In genomic region chr10:119206603-119207366, GRCh38 we compare ENCODE assay signal across 8 cellular contexts. TPM values are rescaled to one million over a fixed set of nuclear protein-coding genes. Genes with fewer than 3 reads are reported as not detected.
DNase-seq lines count a peak whose midpoint lies in the region; ATAC-seq and TF ChIP-seq lines count a peak whose summit lies in the region.

No MANE protein-coding gene starts in this region.

- H3K36me3 ChIP-seq in adipocyte (ENCODE audit: control insufficient read depth, insufficient read depth, low read length, severe bottlenecking), result no peaks in the 10 kb centered on the region
- peaks cover 0 to 5% (median 0%) of the 10 kb centered on the region in 9 donors for H3K36me3 ChIP-seq in heart right ventricle
- H3K36me3 ChIP-seq in upper lobe of left lung, result no peaks in the 10 kb centered on the region

- peaks cover 43% of the 10 kb centered on the region for H3K4me1 ChIP-seq in adipocyte (ENCODE audit: control insufficient read depth, insufficient read depth, low read length)
- peaks cover 3 to 60% (median 47%) of the 10 kb centered on the region in 9 donors for H3K4me1 ChIP-seq in heart right ventricle
- H3K4me1 ChIP-seq in upper lobe of left lung, result peaks cover 23 to 42% (median 31%) of the 10 kb centered on the region in 4 donors

- intact Hi-C loops in heart right ventricle (cut with DNase I), result loop anchor here in 9 of 10 donors (1.0 to 10.0 kb wide), 11 partner anchors 46 to 239 kb away; no protein-coding TSS in a partner anchor

- TF ChIP-seq CTCF in heart right ventricle (IDR thresholded peaks at IDR 0.05), result peak; percentile 59 to 92 (median 87)
- TF ChIP-seq CTCF in upper lobe of left lung (IDR thresholded peaks at IDR 0.05), result peak; percentile 80 to 96 (median 94)

- DNase-seq in DMS153 treated with DMSO at 0.1 percent for 48 hours (lab: John Stamatoyannopoulos, UW; ENCODE audit: unreplicated experiment) (peak; percentile 20), HK-2 (ENCODE audit: unreplicated experiment) (peak; percentile 73), SKM-1 (lab: John Stamatoyannopoulos, UW; ENCODE audit: unreplicated experiment) (peak; percentile 32), adipocyte (ENCODE audit: low read depth) (peak; percentile 86), heart right ventricle (peak; percentile 73 to 81), pons (ENCODE audit: low spot score) (peak; percentile 60), upper lobe of left lung (peak; percentile 64 to 95)

- no peak for TF ChIP-seq EP300 in upper lobe of left lung (IDR thresholded peaks at IDR 0.05)

- H3K27me3 ChIP-seq in adipocyte (replicated peaks; ENCODE audit: control insufficient read depth, insufficient read depth, low read length) (no peaks in the 10 kb centered on the region), heart right ventricle (no peaks in the 10 kb centered on the region), upper lobe of left lung (no peaks in the 10 kb centered on the region)

- ATAC-seq in GM19468 (IDR thresholded peaks at IDR 0.05; ENCODE audit: extremely low read depth, unreplicated experiment), result peak; percentile 27
- peak; percentile 45 to 73 (median 58) for ATAC-seq in heart right ventricle
- peak; percentile 58 to 88 for ATAC-seq in upper lobe of left lung (ENCODE audit: low FRiP score in 2 of 2)

- no peak for TF ChIP-seq POLR2A in upper lobe of left lung (IDR thresholded peaks at IDR 0.05)

- H3K27ac ChIP-seq in heart right ventricle, result peak overlapping the region; percentile 91 to 100 (median 98)
- H3K27ac ChIP-seq in upper lobe of left lung, result peak overlapping the region; percentile 95 to 99 (median 96)

- H3K9ac ChIP-seq in adipocyte (ENCODE audit: low read length), result peak overlapping the region; percentile 86

- 1 to 2% methylated on average over 63 to 95 of the region's 98 CpGs for WGBS in heart right ventricle, 2 donors
- 0% methylated on average over 3 to 14 of the region's 98 CpGs for WGBS in upper lobe of left lung, 2 donors

- no peaks in the 10 kb centered on the region for H3K9me3 ChIP-seq in adipocyte (ENCODE audit: control insufficient read depth, low read length)
- H3K9me3 ChIP-seq in heart right ventricle, result no peaks in the 10 kb centered on the region
- no peaks in the 10 kb centered on the region for H3K9me3 ChIP-seq in upper lobe of left lung

- H3K4me3 ChIP-seq in adipocyte (ENCODE audit: low read length) (peak overlapping the region; percentile 95), heart right ventricle (peak overlapping the region; percentile 22 to 99 (median 95)), upper lobe of left lung (peak overlapping the region; percentile 50 to 98 (median 86))

RNA-seq across cellular contexts. Expression of gene GRK5, which starts 0.6 kb away (rescaled TPM):
- total RNA-seq in heart right ventricle (10 to 100 TPM; 11.8 to 80.5 (median 32.5) TPM), upper lobe of left lung (10 to 100 TPM; 38.6 to 80.9 (median 61.1) TPM)
- 10 to 100 TPM; 19.4 to 20.2 TPM for polyA plus RNA-seq in heart right ventricle

RNA-seq across cellular contexts. Expression of gene PRDX3, which starts 28.2 kb away (rescaled TPM):
- total RNA-seq in heart right ventricle (100 to 1,000 TPM; 217 to 323 (median 286) TPM), upper lobe of left lung (100 to 1,000 TPM in 1 of 6 donors, 10 to 100 TPM in 5; 29.9 to 104 (median 85.1) TPM)
- polyA plus RNA-seq in heart right ventricle, result 100 to 1,000 TPM in 1 of 2 donors, 10 to 100 TPM in 1; 75.4 to 185 TPM

RNA-seq across cellular contexts. Expression of gene SFXN4, which starts 41.3 kb away (rescaled TPM):
- 10 to 100 TPM; 32.3 to 53.1 (median 43.3) TPM for total RNA-seq in heart right ventricle
- 10 to 100 TPM; 65.6 to 95.2 TPM for polyA plus RNA-seq in heart right ventricle
- total RNA-seq in upper lobe of left lung, result 10 to 100 TPM in 5 of 6 donors, 1 to 10 TPM in 1; 4.4 to 47.1 (median 19.0) TPM

Comparison
In these comparisons a context has a peak if more than half of its experiments do, and no peak if none do; other contexts are left out.
1. Peak in every context shown above with its lines: DNase-seq, ATAC-seq, H3K4me3 ChIP-seq and H3K27ac ChIP-seq.
2. DNase-seq: peak in every context shown above with its lines; median percentile 86 in adipocyte; 80 in upper lobe of left lung; 77 in heart right ventricle; 73 in HK-2; 60 in pons; 32 in SKM-1; 20 in DMS153 treated with DMSO at 0.1 percent for 48 hours.